21 cellular contexts compared by ENCODE assay signal in genomic region chr12:130800312-130800711, GRCh38.
"Had no signal": no experiment of that assay in that cellular context is flagged by ENCODE, and none has a peak within 500 bp of the region (broad histone marks: within the 10 kb centered on the region; RNA-seq: fewer than 3 reads in every experiment).

No MANE protein-coding gene starts in this region.

- H3K4me3 Mint-ChIP-seq: activated B cell treated with CpG ODN at 0.5 μM for 24 hours; activated naive CD4-positive, alpha-beta T cell treated with anti-CD3 and anti-CD28 coated beads, Interleukin-2, amount 10 ng/mL, durations not matched to agents 7 days and 5 days; activated T-cell treated with anti-CD3 and anti-CD28 coated beads, Interleukin-2, amount 50 U/mL, for 4 hours; endodermal cell; memory B cell; nephron had no signal

- H3K27ac Mint-ChIP-seq: activated B cell treated with CpG ODN at 0.5 μM for 24 hours; activated naive CD4-positive, alpha-beta T cell treated with anti-CD3 and anti-CD28 coated beads, Interleukin-2, amount 10 ng/mL, durations not matched to agents 7 days and 5 days; endodermal cell; memory B cell; nephron had no signal

- ATAC-seq: activated T-cell treated with anti-CD3 and anti-CD28 coated beads, Interleukin-2, amount 50 U/mL, for 4 hours; gastroesophageal sphincter; heart left ventricle; left cardiac atrium; pancreas; psoas muscle; stimulated activated naive CD8-positive, alpha-beta T cell treated with anti-CD3 and anti-CD28 coated beads, Interleukin-15, Interleukin-2, amounts not matched to agents 100 U/mL and 50 U/mL, for 24 hours had no signal

- H3K4me1 Mint-ChIP-seq: endodermal cell, memory B cell, nephron had no signal

- H3K27me3 Mint-ChIP-seq: activated B cell treated with CpG ODN at 0.5 μM for 24 hours; activated naive CD4-positive, alpha-beta T cell treated with anti-CD3 and anti-CD28 coated beads, Interleukin-2, amount 10 ng/mL, durations not matched to agents 7 days and 5 days; memory B cell had no signal

- H3K9me3 Mint-ChIP-seq: activated B cell treated with CpG ODN at 0.5 μM for 24 hours; activated naive CD4-positive, alpha-beta T cell treated with anti-CD3 and anti-CD28 coated beads, Interleukin-2, amount 10 ng/mL, durations not matched to agents 7 days and 5 days; activated T-cell treated with anti-CD3 and anti-CD28 coated beads, Interleukin-2, amount 50 U/mL, for 4 hours; endodermal cell; memory B cell; nephron had no signal

- DNase-seq: activated B cell treated with CpG ODN at 0.5 μM for 24 hours; activated CD4-positive, alpha-beta T cell treated with anti-CD3 and anti-CD28 coated beads for 48 hours; activated CD8-positive, alpha-beta memory T cell treated with anti-CD3 and anti-CD28 coated beads, Interleukin-2, amount 50 U/mL, for 4 hours; activated effector memory CD4-positive, alpha-beta T cell treated with anti-CD3 and anti-CD28 coated beads, Interleukin-2, amount 50 U/mL, for 16 hours; activated naive CD4-positive, alpha-beta T cell treated with anti-CD3 and anti-CD28 coated beads, Interleukin-2, amount 10 ng/mL, durations not matched to agents 7 days and 5 days; activated T-cell treated with anti-CD3 and anti-CD28 coated beads, Interleukin-2, amount 50 U/mL, for 4 hours; amygdala; colonic mucosa; endodermal cell; heart left ventricle; left cardiac atrium; pancreas; psoas muscle; spleen; stimulated activated CD4-positive, alpha-beta T cell treated with anti-CD3 and anti-CD28 coated beads, Interleukin-4, amount 100 ng/mL, for 24 hours; stimulated activated naive CD8-positive, alpha-beta T cell treated with anti-CD3 and anti-CD28 coated beads, Interleukin-15, Interleukin-2, amounts not matched to agents 100 U/mL and 50 U/mL, for 24 hours; T-helper 9 cell; upper lobe of left lung had no signal
